ENCODE assay signal across 7 cellular contexts in the genomic region with DNA sequence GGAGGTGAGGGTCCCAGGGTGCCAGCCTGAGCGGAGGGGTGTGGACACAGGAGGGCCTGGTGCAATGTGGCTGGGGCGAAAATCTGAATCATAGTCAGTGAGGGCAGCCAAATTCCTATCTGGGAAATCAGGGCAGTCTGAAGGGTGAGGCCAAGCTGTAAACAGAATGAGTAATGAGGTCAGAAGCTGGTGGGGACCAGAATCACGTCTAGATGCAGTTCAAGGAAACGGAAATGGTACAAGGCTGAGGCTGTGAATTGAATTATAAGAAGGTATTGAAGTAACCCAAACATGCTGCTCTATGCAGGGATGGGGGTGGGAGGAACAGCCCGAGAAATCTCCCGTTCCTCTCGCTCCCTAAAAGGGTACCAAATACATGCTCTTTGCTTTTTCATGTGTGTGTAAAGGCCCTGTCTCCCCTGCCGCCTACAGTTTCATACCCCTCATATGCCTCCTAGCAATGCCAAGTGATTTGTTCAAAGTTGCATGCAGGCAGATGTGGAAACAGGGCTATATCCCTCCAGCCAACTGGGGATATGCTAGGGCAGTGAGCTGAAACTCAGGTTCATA. TPM values are rescaled to one million over a fixed set of nuclear protein-coding genes. Genes with fewer than 3 reads are reported as not detected.
DNase-seq lines count a peak whose midpoint lies in the region; ATAC-seq and TF ChIP-seq lines count a peak whose summit lies in the region.

No MANE protein-coding gene starts in this region.

- H3K27ac ChIP-seq in HUES48 (ENCODE audit: low read depth, low read length) (peak overlapping the region; percentile 53), left ventricle myocardium inferior (replicated peaks) (peak overlapping the region; percentile 44), skeletal muscle tissue (ENCODE audit: low read depth, low read length) (peak overlapping the region; percentile 89), OCI-LY7 (ENCODE audit: low read depth, low read length, poor library complexity, severe bottlenecking) (no peak overlapping the region)

- no peaks in the 10 kb centered on the region for H4K20me1 ChIP-seq in OCI-LY7 (ENCODE audit: insufficient read depth, low read length)

- peak overlapping the region; percentile 18; the same call in 1 of the 2 replicates for H3K9ac ChIP-seq in HUES48 (ENCODE audit: low read depth, low read length)
- peak overlapping the region; percentile 26 to 66 (median 60) for H3K9ac ChIP-seq in skeletal muscle tissue (ENCODE audit: low read depth in 1 of 3, low read length in 3 of 3)

- peak overlapping the region; percentile 56 for H3K27ac Mint-ChIP-seq in activated T-helper 2 cell treated with anti-CD3 and anti-CD28 coated beads, Interferon-gamma antibody, Interleukin-2, Interleukin-4, amounts not matched to agents 10 μg/mL and 5 μg/mL and 100 μg/mL, durations not matched to agents 14 hours and 24 hours and 36 hours

- CTCF ChIA-PET in OCI-LY7 (lab: Charles Lee; ENCODE audit: unreplicated experiment), result no interaction called here

- no peaks in the 10 kb centered on the region for H3K9me3 Mint-ChIP-seq in activated T-helper 2 cell treated with anti-CD3 and anti-CD28 coated beads, Interferon-gamma antibody, Interleukin-2, Interleukin-4, amounts not matched to agents 10 μg/mL and 5 μg/mL and 100 μg/mL, durations not matched to agents 14 hours and 24 hours and 36 hours

- no TSS peak for BruUV-seq in OCI-LY7 (replicated peaks; lab: Mats Ljungman, UMichigan)

- POLR2A ChIA-PET in OCI-LY7 (lab: Charles Lee), result no interaction called here

- DNase-seq in activated T-helper 2 cell treated with anti-CD3 and anti-CD28 coated beads, Interferon-gamma antibody, Interleukin-2, Interleukin-4, amounts not matched to agents 10 μg/mL and 5 μg/mL and 100 μg/mL, durations not matched to agents 14 hours and 24 hours and 36 hours (ENCODE audit: low spot score), result no peak
- DNase-seq in left ventricle myocardium inferior (no peak), OCI-LY7 (ENCODE audit: low spot score) (no peak)

- H3K4me3 Mint-ChIP-seq in activated T-helper 2 cell treated with anti-CD3 and anti-CD28 coated beads, Interferon-gamma antibody, Interleukin-2, Interleukin-4, amounts not matched to agents 10 μg/mL and 5 μg/mL and 100 μg/mL, durations not matched to agents 14 hours and 24 hours and 36 hours (ENCODE audit: low read depth), result no peak overlapping the region

- H3K27me3 Mint-ChIP-seq in activated T-helper 2 cell treated with anti-CD3 and anti-CD28 coated beads, Interferon-gamma antibody, Interleukin-2, Interleukin-4, amounts not matched to agents 10 μg/mL and 5 μg/mL and 100 μg/mL, durations not matched to agents 14 hours and 24 hours and 36 hours (ENCODE audit: low read depth), result no peaks in the 10 kb centered on the region

- peaks cover 46% of the 10 kb centered on the region for H3K4me1 ChIP-seq in HUES48 (ENCODE audit: control insufficient read depth, insufficient read depth, low read length)
- peaks cover 56% of the 10 kb centered on the region for H3K4me1 ChIP-seq in left ventricle myocardium inferior
- peaks cover 26 to 44% (median 40%) of the 10 kb centered on the region in 3 donors for H3K4me1 ChIP-seq in skeletal muscle tissue (ENCODE audit: control insufficient read depth in 3 of 3, insufficient read depth in 3 of 3, low read length in 3 of 3)
- no peaks in the 10 kb centered on the region for H3K4me1 ChIP-seq in OCI-LY7 (ENCODE audit: insufficient read depth, low read length, poor library complexity, severe bottlenecking)

- no peaks in the 10 kb centered on the region for H3K79me2 ChIP-seq in OCI-LY7 (ENCODE audit: insufficient read depth, low read depth, low read length)

- H3K27me3 ChIP-seq in HUES48 (ENCODE audit: control insufficient read depth, insufficient read depth, low read length), result no peaks in the 10 kb centered on the region
- no peaks in the 10 kb centered on the region for H3K27me3 ChIP-seq in left ventricle myocardium inferior (ENCODE audit: low read depth)
- no peaks in the 10 kb centered on the region for H3K27me3 ChIP-seq in skeletal muscle tissue (ENCODE audit: control insufficient read depth in 3 of 3, insufficient read depth in 3 of 3, low read length in 3 of 3)

- H3K9me3 ChIP-seq in HUES48 (ENCODE audit: control insufficient read depth, insufficient read depth, low read length) (no peaks in the 10 kb centered on the region), left ventricle myocardium inferior (replicated peaks) (no peaks in the 10 kb centered on the region), skeletal muscle tissue (ENCODE audit: control insufficient read depth in 3 of 3, low read length in 3 of 3) (no peaks in the 10 kb centered on the region), OCI-LY7 (ENCODE audit: low read length) (no peaks in the 10 kb centered on the region)

- H3K36me3 Mint-ChIP-seq in activated T-helper 2 cell treated with anti-CD3 and anti-CD28 coated beads, Interferon-gamma antibody, Interleukin-2, Interleukin-4, amounts not matched to agents 10 μg/mL and 5 μg/mL and 100 μg/mL, durations not matched to agents 14 hours and 24 hours and 36 hours (ENCODE audit: low read depth), result no peaks in the 10 kb centered on the region

- ATAC-seq in HG02973 (IDR thresholded peaks at IDR 0.05; ENCODE audit: unreplicated experiment), result no peak
- ATAC-seq in HG03457 (IDR thresholded peaks at IDR 0.05; ENCODE audit: unreplicated experiment), result no peak

- H3K9me2 ChIP-seq in OCI-LY7 (ENCODE audit: insufficient read depth, low read length), result no peaks in the 10 kb centered on the region

- H3K4me3 ChIP-seq in HUES48 (ENCODE audit: low read depth, low read length), result peak overlapping the region; percentile 88
- no peak overlapping the region for H3K4me3 ChIP-seq in left ventricle myocardium inferior
- H3K4me3 ChIP-seq in skeletal muscle tissue (ENCODE audit: low read length in 3 of 3), result no peak overlapping the region
- H3K4me3 ChIP-seq in OCI-LY7 (ENCODE audit: low read depth, low read length, poor library complexity, severe bottlenecking), result no peak overlapping the region

- H3K36me3 ChIP-seq in HUES48 (ENCODE audit: control insufficient read depth, insufficient read depth, low read length), result peaks cover 21% of the 10 kb centered on the region
- H3K36me3 ChIP-seq in left ventricle myocardium inferior, result no peaks in the 10 kb centered on the region
- H3K36me3 ChIP-seq in skeletal muscle tissue (ENCODE audit: control insufficient read depth in 3 of 3, insufficient read depth in 3 of 3, low read length in 3 of 3), result no peaks in the 10 kb centered on the region
- H3K36me3 ChIP-seq in OCI-LY7 (ENCODE audit: insufficient read depth, low read length), result no peaks in the 10 kb centered on the region

- intact Hi-C loops in activated T-helper 2 cell treated with anti-CD3 and anti-CD28 coated beads, Interferon-gamma antibody, Interleukin-2, Interleukin-4, amounts not matched to agents 10 μg/mL and 5 μg/mL and 100 μg/mL, durations not matched to agents 14 hours and 24 hours and 36 hours (cut with micrococcal nuclease), result loop anchor here (5.0 kb wide), 1 partner anchor 38 kb away; the partner anchor contains the start of gene PIM1
- intact Hi-C loops in left ventricle myocardium inferior (cut with micrococcal nuclease), result no loop called here
- intact Hi-C loops in OCI-LY7 (cut with micrococcal nuclease; ENCODE audit: unreplicated experiment), result no loop called here

- no peak overlapping the region for H3K4me2 ChIP-seq in OCI-LY7 (ENCODE audit: low read length)

- no peak overlapping the region for H2AFZ ChIP-seq in OCI-LY7 (ENCODE audit: low read length)

- H3K4me1 Mint-ChIP-seq in activated T-helper 2 cell treated with anti-CD3 and anti-CD28 coated beads, Interferon-gamma antibody, Interleukin-2, Interleukin-4, amounts not matched to agents 10 μg/mL and 5 μg/mL and 100 μg/mL, durations not matched to agents 14 hours and 24 hours and 36 hours (ENCODE audit: low read depth), result peaks cover 26% of the 10 kb centered on the region

- no peak for TF ChIP-seq CTCF in left ventricle myocardium inferior (IDR thresholded peaks at IDR 0.05; ENCODE audit: borderline replicate concordance)
- no peak for TF ChIP-seq CTCF in OCI-LY7 (conservative IDR thresholded peaks at IDR 0.05; ENCODE audit: low read length)

RNA-seq across cellular contexts. Expression of gene PIM1, which starts 35.2 kb away (rescaled TPM):
- 151 and 161 TPM in 2 replicates for total RNA-seq in activated T-helper 2 cell treated with anti-CD3 and anti-CD28 coated beads, Interferon-gamma antibody, Interleukin-2, Interleukin-4, amounts not matched to agents 10 μg/mL and 5 μg/mL and 100 μg/mL, durations not matched to agents 14 hours and 24 hours and 36 hours
- 28.9 TPM for total RNA-seq in left ventricle myocardium inferior
- 20.4 TPM for total RNA-seq in skeletal muscle tissue
- 27.4 and 31.4 TPM in 2 replicates for total RNA-seq in OCI-LY7 (2014; rRNA removed; shearing (Covaris generic))
- 24.7 and 35.8 TPM in 2 replicates for total RNA-seq in OCI-LY7 (2022)
